ENCODE assay signal across 17 cellular contexts in the genomic region with DNA sequence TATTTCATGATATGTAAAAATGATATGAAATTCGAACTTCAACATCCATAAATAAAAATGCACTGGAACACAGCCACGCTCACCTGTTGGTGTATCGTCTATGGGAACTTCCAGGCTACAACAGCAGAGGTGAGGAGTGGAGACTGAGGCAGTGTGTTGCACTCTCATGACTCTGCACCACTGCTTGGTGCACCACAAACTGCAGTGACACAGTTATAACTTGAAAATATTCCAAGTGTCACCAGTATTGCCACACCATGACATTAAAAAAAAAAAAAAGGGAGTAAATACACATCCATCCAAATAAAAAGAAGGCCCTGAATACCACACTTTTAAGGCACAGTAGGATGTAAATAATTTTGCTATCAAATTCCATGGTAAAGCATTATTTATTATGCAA. TPM values are rescaled to one million over a fixed set of nuclear protein-coding genes. Genes with fewer than 3 reads are reported as not detected.
DNase-seq lines count a peak whose midpoint lies in the region; ATAC-seq and TF ChIP-seq lines count a peak whose summit lies in the region.
"Had no signal": no experiment of that assay in that cellular context is flagged by ENCODE, and none has a peak within 500 bp of the region (broad histone marks: within the 10 kb centered on the region; RNA-seq: fewer than 3 reads in every experiment).

No MANE protein-coding gene starts in this region.

- H3K27ac Mint-ChIP-seq in activated naive CD4-positive, alpha-beta T cell treated with anti-CD3 and anti-CD28 coated beads, Interleukin-2, amount 50 U/mL, for 24 hours: peak overlapping the region; percentile 75
- peak overlapping the region in 1 of 2 donors; percentile 60 for H3K27ac Mint-ChIP-seq in activated naive CD4-positive, alpha-beta T cell treated with anti-CD3 and anti-CD28 coated beads, Interleukin-2, amount 50 U/mL, for 72 hours
- peak overlapping the region; percentile 80 for H3K27ac Mint-ChIP-seq in T-helper 17 cell

- intact Hi-C loops in right lobe of liver (cut with DNase I): no loop called here

- H3K4me1 Mint-ChIP-seq in activated naive CD4-positive, alpha-beta T cell treated with anti-CD3 and anti-CD28 coated beads, Interleukin-2, amount 50 U/mL, for 24 hours: peaks cover 90% of the 10 kb centered on the region
- peaks cover 54% of the 10 kb centered on the region for H3K4me1 Mint-ChIP-seq in T-helper 17 cell

- H3K4me1 ChIP-seq in right lobe of liver (peaks cover 0 to 60% (median 23%) of the 10 kb centered on the region in 4 donors), suprapubic skin (peaks cover 76% of the 10 kb centered on the region)

- H3K27me3 Mint-ChIP-seq in activated naive CD4-positive, alpha-beta T cell treated with anti-CD3 and anti-CD28 coated beads, Interleukin-2, amount 50 U/mL, for 24 hours: no peaks in the 10 kb centered on the region
- no peaks in the 10 kb centered on the region for H3K27me3 Mint-ChIP-seq in T-helper 17 cell

- no peaks in the 10 kb centered on the region for H3K9me3 Mint-ChIP-seq in activated naive CD4-positive, alpha-beta T cell treated with anti-CD3 and anti-CD28 coated beads, Interleukin-2, amount 50 U/mL, for 24 hours
- no peaks in the 10 kb centered on the region for H3K9me3 Mint-ChIP-seq in activated naive CD4-positive, alpha-beta T cell treated with anti-CD3 and anti-CD28 coated beads, Interleukin-2, amount 50 U/mL, for 72 hours

- 52% methylated on average over 3 of the region's 3 CpGs for WGBS in right lobe of liver (ENCODE audit: insufficient coverage, low coverage, low lambda C conversion rate, missing lambda C conversion rate)
- 69% methylated on average over 3 of the region's 3 CpGs for WGBS in suprapubic skin

- DNase-seq in activated naive CD4-positive, alpha-beta T cell treated with anti-CD3 and anti-CD28 coated beads, Interleukin-2, amount 50 U/mL, for 72 hours (ENCODE audit: low spot score in 2 of 2): no peak
- DNase-seq in T-helper 17 cell: no peak
- no peak for DNase-seq in right lobe of liver
- no peak for DNase-seq in suprapubic skin (ENCODE audit: low spot score in 2 of 2)
- no peak for DNase-seq in ecto neural progenitor cell (ENCODE audit: low spot score)
- no peak for DNase-seq in NCI-H2171 (lab: John Stamatoyannopoulos, UW)
- DNase-seq: activated CD4-positive, CD25-positive, alpha-beta regulatory T cell treated with anti-CD3 and anti-CD28 coated beads, Interleukin-2, amount 50 U/mL, for 72 hours; amygdala; heart right ventricle; left cardiac atrium; PC-9; stimulated activated naive CD8-positive, alpha-beta T cell treated with anti-CD3 and anti-CD28 coated beads, Interleukin-15, Interleukin-2, amounts not matched to agents 100 U/mL and 50 U/mL, for 24 hours had no signal

- no peaks in the 10 kb centered on the region for H3K36me3 ChIP-seq in right lobe of liver
- peaks cover 4% of the 10 kb centered on the region for H3K36me3 ChIP-seq in suprapubic skin

- ATAC-seq in activated naive CD4-positive, alpha-beta T cell treated with anti-CD3 and anti-CD28 coated beads, Interleukin-2, amount 50 U/mL, for 72 hours: no peak
- ATAC-seq in T-helper 17 cell (no peak), right lobe of liver (peak; percentile 37 to 67 (median 64)), GM21619 (IDR thresholded peaks at IDR 0.05; ENCODE audit: unreplicated experiment) (no peak)
- ATAC-seq: K562, sciatic nerve had no signal

- no peaks in the 10 kb centered on the region for H3K9me3 ChIP-seq in T-helper 17 cell (ENCODE audit: control insufficient read depth, low read length, poor library complexity, severe bottlenecking)
- H3K9me3 ChIP-seq in right lobe of liver: no peaks in the 10 kb centered on the region
- H3K9me3 ChIP-seq in suprapubic skin: no peaks in the 10 kb centered on the region
- H3K9me3 ChIP-seq: esophagus muscularis mucosa, heart right ventricle had no signal

- peaks cover 10% of the 10 kb centered on the region for H3K36me3 Mint-ChIP-seq in activated naive CD4-positive, alpha-beta T cell treated with anti-CD3 and anti-CD28 coated beads, Interleukin-2, amount 50 U/mL, for 24 hours
- H3K36me3 Mint-ChIP-seq in activated naive CD4-positive, alpha-beta T cell treated with anti-CD3 and anti-CD28 coated beads, Interleukin-2, amount 50 U/mL, for 72 hours: peaks cover 4 to 8% of the 10 kb centered on the region in 2 donors
- peaks cover 2% of the 10 kb centered on the region for H3K36me3 Mint-ChIP-seq in T-helper 17 cell (ENCODE audit: low read depth)

- H3K4me3 ChIP-seq in right lobe of liver (no peak overlapping the region), suprapubic skin (no peak overlapping the region)
- H3K4me3 ChIP-seq: esophagus muscularis mucosa, heart right ventricle, K562, PC-9 had no signal

- H3K4me3 Mint-ChIP-seq in activated naive CD4-positive, alpha-beta T cell treated with anti-CD3 and anti-CD28 coated beads, Interleukin-2, amount 50 U/mL, for 24 hours: peak overlapping the region; percentile 31
- no peak overlapping the region for H3K4me3 Mint-ChIP-seq in T-helper 17 cell

- TF ChIP-seq CTCF in right lobe of liver (IDR thresholded peaks at IDR 0.05) (no peak), suprapubic skin (IDR thresholded peaks at IDR 0.05) (no peak)

- TF ChIP-seq EP300 in suprapubic skin (IDR thresholded peaks at IDR 0.05): no peak

- H3K27me3 ChIP-seq in right lobe of liver (no peaks in the 10 kb centered on the region), suprapubic skin (no peaks in the 10 kb centered on the region)
- H3K27me3 ChIP-seq: esophagus muscularis mucosa, heart right ventricle had no signal

- TF ChIP-seq POLR2A in right lobe of liver (IDR thresholded peaks at IDR 0.05) (no peak), suprapubic skin (IDR thresholded peaks at IDR 0.05) (no peak)

- no peak overlapping the region for H3K27ac ChIP-seq in right lobe of liver
- peak overlapping the region; percentile 31 for H3K27ac ChIP-seq in suprapubic skin

RNA-seq across cellular contexts. Expression of a gene that starts 34.4 kb away (rescaled TPM):
- 10 to 100 TPM; 53.0 to 74.7 TPM for total RNA-seq in activated naive CD4-positive, alpha-beta T cell treated with anti-CD3 and anti-CD28 coated beads, Interleukin-2, amount 50 U/mL, for 72 hours
- 100 to 1,000 TPM; 102 to 132 TPM for total RNA-seq in T-helper 17 cell
- 10 to 100 TPM; 10.7 to 70.6 (median 23.4) TPM for total RNA-seq in right lobe of liver
- total RNA-seq in suprapubic skin: 10 to 100 TPM; 36.7 to 45.0 (median 38.6) TPM

Comparison
In these comparisons a context has a peak if more than half of its experiments do, and no peak if none do; other contexts are left out.
1. ATAC-seq: peak in right lobe of liver (4 of 4); none in activated naive CD4-positive, alpha-beta T cell treated with anti-CD3 and anti-CD28 coated beads, Interleukin-2, amount 50 U/mL, for 72 hours (0 of 2), T-helper 17 cell (single experiment) and GM21619 (single experiment).